Comparison of ENCODE assay signal across 8 cellular contexts in genomic region chr10:86688398-86688921, GRCh38. TPM values are rescaled to one million over a fixed set of nuclear protein-coding genes. Genes with fewer than 3 reads are reported as not detected.
DNase-seq lines count a peak whose midpoint lies in the region; ATAC-seq, FAIRE-seq and TF ChIP-seq lines count a peak whose summit lies in the region.

No MANE protein-coding gene starts in this region.

- H3K27me3 ChIP-seq in effector memory CD4-positive, alpha-beta T cell (replicated peaks; ENCODE audit: control insufficient read depth, insufficient read depth, low read length, poor library complexity, severe bottlenecking) = no peaks in the 10 kb centered on the region

- no peaks in the 10 kb centered on the region for H3K9me3 ChIP-seq in effector memory CD4-positive, alpha-beta T cell (ENCODE audit: control insufficient read depth, low read length)

- no peaks in the 10 kb centered on the region for H3K4me1 ChIP-seq in effector memory CD4-positive, alpha-beta T cell (ENCODE audit: control insufficient read depth, insufficient read depth, low read length, poor library complexity, severe bottlenecking)

- no peak overlapping the region for H3K4me3 ChIP-seq in effector memory CD4-positive, alpha-beta T cell (ENCODE audit: insufficient read depth, low read depth, low read length, poor library complexity, severe bottlenecking)

- H3K36me3 ChIP-seq in effector memory CD4-positive, alpha-beta T cell (ENCODE audit: control insufficient read depth, insufficient read depth, low read length) = no peaks in the 10 kb centered on the region

- FAIRE-seq in GM18507 (lab: Jason Lieb, UNC) = peak; percentile 79

- no peaks in the 10 kb centered on the region for H3K9me3 Mint-ChIP-seq in mesothelial cell of epicardium
- H3K9me3 Mint-ChIP-seq in stimulated activated naive B cell treated with anti-CD40 and anti-IgM and Interleukin-4, amounts not matched to agents 10 μg/mL and 1 μg/mL and 100 μg/mL, for 72 hours = no peaks in the 10 kb centered on the region

- peaks cover 16% of the 10 kb centered on the region for H3K4me1 Mint-ChIP-seq in mesothelial cell of epicardium
- peaks cover 6 to 11% of the 10 kb centered on the region in 2 donors for H3K4me1 Mint-ChIP-seq in stimulated activated naive B cell treated with anti-CD40 and anti-IgM and Interleukin-4, amounts not matched to agents 10 μg/mL and 1 μg/mL and 100 μg/mL, for 72 hours

- H3K27me3 Mint-ChIP-seq in mesothelial cell of epicardium (ENCODE audit: low read depth) = no peaks in the 10 kb centered on the region
- H3K27me3 Mint-ChIP-seq in stimulated activated naive B cell treated with anti-CD40 and anti-IgM and Interleukin-4, amounts not matched to agents 10 μg/mL and 1 μg/mL and 100 μg/mL, for 72 hours = peaks cover 20 to 52% of the 10 kb centered on the region in 2 donors

- no peaks in the 10 kb centered on the region for H3K36me3 Mint-ChIP-seq in mesothelial cell of epicardium
- H3K36me3 Mint-ChIP-seq in stimulated activated naive B cell treated with anti-CD40 and anti-IgM and Interleukin-4, amounts not matched to agents 10 μg/mL and 1 μg/mL and 100 μg/mL, for 72 hours = no peaks in the 10 kb centered on the region

- no peak overlapping the region for H3K27ac Mint-ChIP-seq in mesothelial cell of epicardium
- no peak overlapping the region for H3K27ac Mint-ChIP-seq in stimulated activated naive B cell treated with anti-CD40 and anti-IgM and Interleukin-4, amounts not matched to agents 10 μg/mL and 1 μg/mL and 100 μg/mL, for 72 hours

- DNase-seq in AG08395 (ENCODE audit: low spot score) (peak; percentile 80), GM18507 (ENCODE audit: extremely low spot score, insufficient read length, low read depth) (peak; percentile 60), NCI-H446 (lab: John Stamatoyannopoulos, UW) (peak; percentile 38 to 61), mesothelial cell of epicardium (ENCODE audit: low spot score in 2 of 2, unreplicated experiment in 2 of 2) (peak in 1 of 2 experiments; percentile 60)
- DNase-seq in activated CD4-positive, alpha-beta T cell treated with anti-CD3 and anti-CD28 coated beads, Interleukin-2, amount 50 U/mL, for 4 hours = peak; percentile 28 to 31
- DNase-seq in effector memory CD4-positive, alpha-beta T cell = peak; percentile 9 to 29 (median 14)
- DNase-seq in stimulated activated naive B cell treated with anti-CD40 and anti-IgM and Interleukin-4, amounts not matched to agents 10 μg/mL and 1 μg/mL and 100 μg/mL, for 72 hours = peak; percentile 29

- no peak overlapping the region for H3K4me3 Mint-ChIP-seq in mesothelial cell of epicardium
- H3K4me3 Mint-ChIP-seq in stimulated activated naive B cell treated with anti-CD40 and anti-IgM and Interleukin-4, amounts not matched to agents 10 μg/mL and 1 μg/mL and 100 μg/mL, for 72 hours = peak overlapping the region in 1 of 2 donors; percentile 36

- no peak overlapping the region for H3K27ac ChIP-seq in effector memory CD4-positive, alpha-beta T cell (ENCODE audit: insufficient read depth, low read length, poor library complexity, severe bottlenecking)

- peak; percentile 91 for TF ChIP-seq CTCF in mesothelial cell of epicardium (IDR thresholded peaks at IDR 0.05; ENCODE audit: unreplicated experiment)

- ATAC-seq in HG03025 (IDR thresholded peaks at IDR 0.05; ENCODE audit: low FRiP score, unreplicated experiment) = peak; percentile 59
- ATAC-seq in stimulated activated naive B cell treated with anti-CD40 and anti-IgM and Interleukin-4, amounts not matched to agents 10 μg/mL and 1 μg/mL and 100 μg/mL, for 72 hours (replicated peaks) = peak; percentile 82 to 87

RNA-seq across cellular contexts. Expression of gene LDB3, which starts 20.1 kb away (rescaled TPM):
- 0.14 to 0.44 TPM (median 0.22 TPM) in 3 replicates for total RNA-seq in mesothelial cell of epicardium

RNA-seq across cellular contexts. Expression of gene OPN4, which starts 34.1 kb away (rescaled TPM):
- total RNA-seq in mesothelial cell of epicardium = not detected in 3 replicates
